In the genomic region with DNA sequence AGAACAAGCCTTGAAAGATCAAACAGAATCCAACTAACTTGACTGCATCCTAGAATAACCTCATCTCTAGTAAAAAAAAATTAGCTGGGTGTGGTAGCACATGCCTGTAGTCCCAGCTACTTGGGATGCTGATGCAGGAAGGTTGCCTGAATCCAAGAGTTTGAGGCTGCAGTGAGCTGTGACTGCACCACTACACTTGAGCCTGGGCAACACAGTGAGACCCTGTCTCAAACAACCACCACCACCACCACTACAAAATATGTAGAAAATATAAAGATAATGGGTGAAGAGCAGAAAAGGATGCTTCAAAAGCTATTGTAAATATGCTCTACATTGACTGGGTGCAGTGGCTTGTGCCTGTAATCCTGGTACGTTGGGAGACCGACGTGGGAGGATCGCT, we compare ENCODE assay signal across 31 cellular contexts.
"Had no signal": no experiment of that assay in that cellular context is flagged by ENCODE, and none has a peak within 500 bp of the region (broad histone marks: within the 10 kb centered on the region; RNA-seq: fewer than 3 reads in every experiment).

No MANE protein-coding gene starts in this region.

- H3K9me3 Mint-ChIP-seq: activated CD4-positive, alpha-beta memory T cell treated with anti-CD3 and anti-CD28 coated beads for 36 hours; activated CD4-positive, alpha-beta T cell treated with anti-CD3 and anti-CD28 coated beads, Interleukin-2, amount 10 ng/mL, durations not matched to agents 24 days and 14 days; activated naive CD4-positive, alpha-beta T cell treated with anti-CD3 and anti-CD28 coated beads, Interleukin-2, amount 10 ng/mL, durations not matched to agents 7 days and 5 days; activated naive CD4-positive, alpha-beta T cell treated with anti-CD3 and anti-CD28 coated beads, Interleukin-2, amount 50 U/mL, for 72 hours; effector memory CD8-positive, alpha-beta T cell; T-cell; T-helper 1 cell treated with Interleukin-12 subunit alpha and Interleukin-12 subunit beta and Interleukin-4 antibody, amounts not matched to agents 30 μg/mL and 1 μg/mL, for 36 hours; T-helper 2 cell treated with Interferon-gamma antibody and Interleukin-4, amounts not matched to agents 5 μg/mL and 100 μg/mL, for 36 hours had no signal

- ATAC-seq: activated CD8-positive, alpha-beta memory T cell treated with anti-CD3 and anti-CD28 coated beads, Interleukin-2, amount 10 ng/mL, durations not matched to agents 7 days and 5 days; activated CD8-positive, alpha-beta T cell treated with anti-CD3 and anti-CD28 coated beads, Interleukin-2, amount 10 ng/mL, durations not matched to agents 7 days and 5 days; activated naive CD4-positive, alpha-beta T cell treated with anti-CD3 and anti-CD28 coated beads, Interleukin-2, amount 50 U/mL, for 72 hours; body of pancreas; effector memory CD8-positive, alpha-beta T cell; gastroesophageal sphincter; heart right ventricle; T-cell had no signal

- H3K4me1 Mint-ChIP-seq: activated CD8-positive, alpha-beta memory T cell treated with anti-CD3 and anti-CD28 coated beads, Interleukin-2, amount 10 ng/mL, durations not matched to agents 7 days and 5 days; activated naive CD4-positive, alpha-beta T cell treated with anti-CD3 and anti-CD28 coated beads, Interleukin-2, amount 10 ng/mL, durations not matched to agents 7 days and 5 days; T-cell had no signal

- H3K27me3 Mint-ChIP-seq: activated CD4-positive, alpha-beta memory T cell treated with anti-CD3 and anti-CD28 coated beads for 36 hours; activated CD4-positive, alpha-beta T cell treated with anti-CD3 and anti-CD28 coated beads, Interleukin-2, amount 10 ng/mL, durations not matched to agents 24 days and 14 days; activated CD8-positive, alpha-beta memory T cell treated with anti-CD3 and anti-CD28 coated beads, Interleukin-2, amount 10 ng/mL, durations not matched to agents 7 days and 5 days; activated naive CD4-positive, alpha-beta T cell treated with anti-CD3 and anti-CD28 coated beads, Interleukin-2, amount 10 ng/mL, durations not matched to agents 7 days and 5 days; effector memory CD8-positive, alpha-beta T cell; T-cell had no signal

- H3K27ac Mint-ChIP-seq: activated CD4-positive, alpha-beta memory T cell treated with anti-CD3 and anti-CD28 coated beads for 36 hours; activated CD4-positive, alpha-beta T cell treated with anti-CD3 and anti-CD28 coated beads, Interleukin-2, amount 10 ng/mL, durations not matched to agents 24 days and 14 days; activated CD8-positive, alpha-beta memory T cell treated with anti-CD3 and anti-CD28 coated beads, Interleukin-2, amount 10 ng/mL, durations not matched to agents 7 days and 5 days; activated naive CD4-positive, alpha-beta T cell treated with anti-CD3 and anti-CD28 coated beads, Interleukin-2, amount 10 ng/mL, durations not matched to agents 7 days and 5 days; T-helper 1 cell treated with Interleukin-12 subunit alpha and Interleukin-12 subunit beta and Interleukin-4 antibody, amounts not matched to agents 30 μg/mL and 1 μg/mL, for 36 hours; T-helper 2 cell treated with Interferon-gamma antibody and Interleukin-4, amounts not matched to agents 5 μg/mL and 100 μg/mL, for 36 hours had no signal

- H3K4me3 Mint-ChIP-seq: activated CD4-positive, alpha-beta memory T cell treated with anti-CD3 and anti-CD28 coated beads for 36 hours; activated CD4-positive, alpha-beta T cell treated with anti-CD3 and anti-CD28 coated beads, Interleukin-2, amount 10 ng/mL, durations not matched to agents 24 days and 14 days; activated CD8-positive, alpha-beta memory T cell treated with anti-CD3 and anti-CD28 coated beads, Interleukin-2, amount 10 ng/mL, durations not matched to agents 7 days and 5 days; activated CD8-positive, alpha-beta T cell treated with anti-CD3 and anti-CD28 coated beads, Interleukin-2, amount 10 ng/mL, durations not matched to agents 7 days and 5 days; activated naive CD4-positive, alpha-beta T cell treated with anti-CD3 and anti-CD28 coated beads, Interleukin-2, amount 10 ng/mL, durations not matched to agents 7 days and 5 days; effector memory CD8-positive, alpha-beta T cell; T-cell; T-helper 1 cell treated with Interleukin-12 subunit alpha and Interleukin-12 subunit beta and Interleukin-4 antibody, amounts not matched to agents 30 μg/mL and 1 μg/mL, for 36 hours; T-helper 2 cell treated with Interferon-gamma antibody and Interleukin-4, amounts not matched to agents 5 μg/mL and 100 μg/mL, for 36 hours had no signal

- DNase-seq: activated CD4-positive, alpha-beta memory T cell treated with anti-CD3 and anti-CD28 coated beads for 36 hours; activated CD4-positive, alpha-beta T cell treated with anti-CD3 and anti-CD28 coated beads for 1 hour; activated CD4-positive, alpha-beta T cell treated with anti-CD3 and anti-CD28 coated beads, Interleukin-2, amount 10 ng/mL, durations not matched to agents 24 days and 14 days; activated CD4-positive, CD25-positive, alpha-beta regulatory T cell; activated CD8-positive, alpha-beta memory T cell treated with anti-CD3 and anti-CD28 coated beads, Interleukin-2, amount 10 ng/mL, durations not matched to agents 7 days and 5 days; activated CD8-positive, alpha-beta memory T cell treated with anti-CD3 and anti-CD28 coated beads, Interleukin-2, amount 50 U/mL, for 4 hours; activated CD8-positive, alpha-beta T cell treated with anti-CD3 and anti-CD28 coated beads, Interleukin-2, amount 10 ng/mL, durations not matched to agents 7 days and 5 days; activated gamma-delta T cell; activated naive CD4-positive, alpha-beta T cell; activated naive CD4-positive, alpha-beta T cell treated with anti-CD3 and anti-CD28 coated beads, Interleukin-2, amount 10 ng/mL, durations not matched to agents 7 days and 5 days; activated T-cell treated with anti-CD3 and anti-CD28 coated beads, Interleukin-2, amount 50 U/mL, for 48 hours; adrenal gland; amygdala; aorta; body of pancreas; caudate nucleus; cortex of kidney; dermis blood vessel endothelial cell; effector CD4-positive, alpha-beta T cell; effector memory CD8-positive, alpha-beta T cell; esophagus squamous epithelium; foreskin melanocyte; heart right ventricle; SW 1271; T-cell; T1000; WERI-Rb-1 had no signal
